15 cellular contexts compared by ENCODE assay signal in genomic region chr4:92447265-92447905, GRCh38.
DNase-seq lines count a peak whose midpoint lies in the region; ATAC-seq, FAIRE-seq and TF ChIP-seq lines count a peak whose summit lies in the region.
"Had no signal": no experiment of that assay in that cellular context is flagged by ENCODE, and none has a peak within 500 bp of the region (broad histone marks: within the 10 kb centered on the region; RNA-seq: fewer than 3 reads in every experiment).

No MANE protein-coding gene starts in this region.

- no peak for TF ChIP-seq RAD21 in H1 (IDR thresholded peaks at IDR 0.05 in 1 of 2, conservative IDR thresholded peaks at IDR 0.05 in 1 of 2; ENCODE audit: low read depth in 2 of 2, low read length in 2 of 2)

- peak overlapping the region; percentile 27 to 77; a peak in 3 of 4 replicates for H3K4me2 ChIP-seq in H1 (ENCODE audit: insufficient read depth in 1 of 2, low read depth in 2 of 2, low read length in 2 of 2)
- H3K4me2 ChIP-seq: PC-9 had no signal

- 88% methylated on average over 1 of the region's 1 CpG; no CpG with 5 or more reads in 1 of the 2 experiments for WGBS in H1 (ENCODE audit: extremely low coverage in 1 of 2, insufficient coverage in 1 of 2, insufficient read length in 1 of 2, insufficient replicate concordance in 2 of 2, low coverage in 1 of 2, low lambda C conversion rate in 2 of 2, missing lambda C conversion rate in 1 of 2), 2 experiments

- H2BK12ac ChIP-seq in H1 (ENCODE audit: low read depth, low read length): no peak overlapping the region

- H3K27me3 ChIP-seq in HUES48 (ENCODE audit: control insufficient read depth, insufficient read depth, low read length) (no peaks in the 10 kb centered on the region), H1 (replicated peaks in 1 of 4; ENCODE audit: control insufficient read depth in 3 of 4, extremely low read depth in 1 of 4, insufficient read depth in 3 of 4, low read length in 3 of 4) (no peaks in the 10 kb centered on the region), left lung (no peaks in the 10 kb centered on the region)

- H3K4me3 ChIP-seq in HUES48 (ENCODE audit: low read depth, low read length) (no peak overlapping the region; the same call in 1 of the 2 replicates), H1 (ENCODE audit: extremely low read depth in 1 of 4, insufficient read depth in 2 of 4, low read depth in 3 of 4, low read length in 4 of 4) (peak overlapping the region in 1 of 4 experiments; percentile 66; a peak in 2 of 8 replicates), left lung (no peak overlapping the region)
- H3K4me3 ChIP-seq: PC-9 had no signal

- H2AK5ac ChIP-seq in H1 (ENCODE audit: low read depth, low read length): no peak overlapping the region

- H3K4me1 ChIP-seq in HUES48 (ENCODE audit: control insufficient read depth, insufficient read depth, low read length): peaks cover 61% of the 10 kb centered on the region
- peaks cover 0 to 36% (median 13%) of the 10 kb centered on the region in 4 experiments; a peak in 6 of 7 replicates for H3K4me1 ChIP-seq in H1 (replicated peaks in 1 of 4; ENCODE audit: control insufficient read depth in 3 of 4, insufficient read depth in 4 of 4, low read length in 3 of 4)
- H3K4me1 ChIP-seq in left lung: no peaks in the 10 kb centered on the region

- H3K14ac ChIP-seq in H1 (ENCODE audit: insufficient read length): no peak overlapping the region

- POLR2A ChIA-PET in H1 (lab: Charles Lee; ENCODE audit: partially characterized antibody): interaction anchor here (0.7 to 3.6 kb wide), 20 partner anchors 9 to 1122 kb away, joined by 3 to 26 read pairs (median 4); partner anchors contain the start of gene GRID2

- no peak overlapping the region for H3K18ac ChIP-seq in H1 (ENCODE audit: extremely low read depth, low read length)

- peak; percentile 0 for DNase-seq in NCI-H345 (lab: John Stamatoyannopoulos, UW)
- no peak for DNase-seq in NCI-H345 treated with DMSO at 0.1 percent for 48 hours (lab: John Stamatoyannopoulos, UW; ENCODE audit: unreplicated experiment)
- DNase-seq in H1 (ENCODE audit: low read depth in 1 of 2, low spot score in 2 of 2): no peak
- no peak for DNase-seq in left lung
- DNase-seq in activated naive CD4-positive, alpha-beta T cell treated with Interleukin-2 at 50 U/mL for 16 hours: no peak
- no peak for DNase-seq in kidney tubule cell (ENCODE audit: low spot score)
- DNase-seq: CD4-positive, alpha-beta memory T cell; H7; NCI-H1105; NCI-H1694; NCI-H510A; PC-9 had no signal

- no peak overlapping the region for H2BK5ac ChIP-seq in H1 (ENCODE audit: low read depth, low read length)

- TF ChIP-seq CTCF in H1 (IDR thresholded peaks at IDR 0.05; ENCODE audit: control extremely low read depth in 1 of 3, insufficient read depth in 1 of 3, low read depth in 1 of 3, low read length in 3 of 3): no peak
- no peak for TF ChIP-seq CTCF in left lung (IDR thresholded peaks at IDR 0.05)

- no peak overlapping the region for H3K56ac ChIP-seq in H1 (replicated peaks; ENCODE audit: insufficient read length, low read depth, low read length)

- H3K79me2 ChIP-seq in H1 (ENCODE audit: control insufficient read depth in 1 of 2, insufficient read depth in 2 of 2, low read length in 2 of 2): peaks cover 49 to 94% of the 10 kb centered on the region in 2 experiments

- CTCF ChIA-PET in H1 (lab: Charles Lee; ENCODE audit: partially characterized antibody): interaction anchor here (1.5 kb wide), 1 partner anchor 62 kb away, joined by 3 read pairs; no protein-coding TSS in a partner anchor

- H3K9me3 ChIP-seq in HUES48 (ENCODE audit: control insufficient read depth, insufficient read depth, low read length): no peaks in the 10 kb centered on the region
- no peaks in the 10 kb centered on the region for H3K9me3 ChIP-seq in H1 (ENCODE audit: insufficient read depth in 2 of 2, low read depth in 1 of 2, low read length in 1 of 2)
- H3K9me3 ChIP-seq in left lung: no peaks in the 10 kb centered on the region

- peaks cover 7 to 15% of the 10 kb centered on the region in 2 experiments for H4K20me1 ChIP-seq in H1 (replicated peaks in 1 of 2; ENCODE audit: control insufficient read depth in 1 of 2, insufficient read depth in 2 of 2, low read length in 2 of 2)

- TF ChIP-seq POLR2A in H1 (IDR thresholded peaks at IDR 0.05; ENCODE audit: control extremely low read depth in 1 of 2, low read depth in 2 of 2, low read length in 2 of 2): no peak

- H2BK120ac ChIP-seq in H1 (replicated peaks; ENCODE audit: low read depth, low read length): no peak overlapping the region

- no peak overlapping the region for H2AFZ ChIP-seq in H1 (ENCODE audit: low read length)
- H2AFZ ChIP-seq: PC-9 had no signal

- H4K8ac ChIP-seq in H1 (ENCODE audit: extremely low read depth, insufficient read depth, low read length): no peak overlapping the region

- peaks cover 31% of the 10 kb centered on the region for H3K36me3 ChIP-seq in HUES48 (ENCODE audit: control insufficient read depth, insufficient read depth, low read length)
- peaks cover 0 to 26% (median 2%) of the 10 kb centered on the region in 4 experiments; a peak in 2 of 8 replicates for H3K36me3 ChIP-seq in H1 (ENCODE audit: control insufficient read depth in 2 of 4, insufficient read depth in 4 of 4, low read length in 3 of 4)
- H3K36me3 ChIP-seq in left lung: no peaks in the 10 kb centered on the region

- H3K23ac ChIP-seq in H1 (ENCODE audit: insufficient read length): no peak overlapping the region

- H4K91ac ChIP-seq in H1 (replicated peaks; ENCODE audit: insufficient read length, low read length): no peak overlapping the region

- FAIRE-seq in H1 (lab: Jason Lieb, UNC): peak; percentile 32
- FAIRE-seq: D721Med had no signal

- H3K9ac ChIP-seq in HUES48 (ENCODE audit: low read depth, low read length): no peak overlapping the region
- H3K9ac ChIP-seq in H1 (replicated peaks in 1 of 4; ENCODE audit: extremely low read depth in 1 of 4, low read depth in 3 of 4, low read length in 3 of 4): no peak overlapping the region

- no peak overlapping the region for H2BK15ac ChIP-seq in H1 (ENCODE audit: low read length)

- no peaks in the 10 kb centered on the region for H3K79me1 ChIP-seq in H1 (ENCODE audit: low read depth, low read length)

- no peak overlapping the region for H4K5ac ChIP-seq in H1 (ENCODE audit: insufficient read length, low read depth, low read length)

- TF ChIP-seq EP300 in H1 (IDR thresholded peaks at IDR 0.05; ENCODE audit: borderline replicate concordance in 1 of 2, low read depth in 2 of 2, low read length in 2 of 2): no peak

- intact Hi-C loops in left lung (cut with DNase I): no loop called here

- peak; percentile 44 for ATAC-seq in left lung
- ATAC-seq in GM21717 (IDR thresholded peaks at IDR 0.05; ENCODE audit: unreplicated experiment): no peak

- H3K23me2 ChIP-seq in H1 (ENCODE audit: low read depth, low read length): no peaks in the 10 kb centered on the region

- H3K27ac ChIP-seq in HUES48 (ENCODE audit: low read depth, low read length) (peak overlapping the region; percentile 55), H1 (ENCODE audit: low read depth, low read length) (no peak overlapping the region), left lung (no peak overlapping the region)
- H3K27ac ChIP-seq: PC-9 had no signal

- H3K4ac ChIP-seq in H1 (replicated peaks; ENCODE audit: insufficient read length, low read depth, low read length): no peak overlapping the region

- no peak overlapping the region for H2BK20ac ChIP-seq in H1 (ENCODE audit: low read length)

TF ChIP-seq in H1, 55 proteins besides CTCF, POLR2A, EP300 and RAD21:
- TF ChIP-seq JUND (IDR thresholded peaks at IDR 0.05; ENCODE audit: low read length): no peak
- no peak for TF ChIP-seq HDAC6 (IDR thresholded peaks at IDR 0.05; ENCODE audit: low read depth, low read length)
- TF ChIP-seq GTF2F1 (IDR thresholded peaks at IDR 0.05; ENCODE audit: borderline replicate concordance, low read depth, low read length): no peak
- TF ChIP-seq NRF1 (IDR thresholded peaks at IDR 0.05; ENCODE audit: low read depth, low read length): no peak
- no peak for TF ChIP-seq TBP (IDR thresholded peaks at IDR 0.05; ENCODE audit: low read depth, low read length)
- TF ChIP-seq MAFK (IDR thresholded peaks at IDR 0.05; ENCODE audit: low read depth, low read length): no peak
- no peak for TF ChIP-seq CBX5 (IDR thresholded peaks at IDR 0.05; ENCODE audit: low read depth, low read length)
- no peak for TF ChIP-seq SP2 (IDR thresholded peaks at IDR 0.05; ENCODE audit: low read length)
- no peak for TF ChIP-seq SP1 (IDR thresholded peaks at IDR 0.05; ENCODE audit: low read depth, low read length)
- no peak for TF ChIP-seq EZH2 (IDR thresholded peaks at IDR 0.05; ENCODE audit: low read depth, low read length, severe bottlenecking)
- TF ChIP-seq CTBP2 (IDR thresholded peaks at IDR 0.05; ENCODE audit: borderline replicate concordance, insufficient read depth, insufficient read length, low read length): no peak
- TF ChIP-seq HDAC2 (IDR thresholded peaks at IDR 0.05; ENCODE audit: borderline replicate concordance in 1 of 2, low read depth in 2 of 2, low read length in 2 of 2): no peak
- no peak for TF ChIP-seq ATF3 (IDR thresholded peaks at IDR 0.05; ENCODE audit: insufficient read depth, low read depth, low read length)
- TF ChIP-seq RBBP5 (IDR thresholded peaks at IDR 0.05; ENCODE audit: borderline replicate concordance, low read depth, low read length): no peak
- TF ChIP-seq, protein P1, sequence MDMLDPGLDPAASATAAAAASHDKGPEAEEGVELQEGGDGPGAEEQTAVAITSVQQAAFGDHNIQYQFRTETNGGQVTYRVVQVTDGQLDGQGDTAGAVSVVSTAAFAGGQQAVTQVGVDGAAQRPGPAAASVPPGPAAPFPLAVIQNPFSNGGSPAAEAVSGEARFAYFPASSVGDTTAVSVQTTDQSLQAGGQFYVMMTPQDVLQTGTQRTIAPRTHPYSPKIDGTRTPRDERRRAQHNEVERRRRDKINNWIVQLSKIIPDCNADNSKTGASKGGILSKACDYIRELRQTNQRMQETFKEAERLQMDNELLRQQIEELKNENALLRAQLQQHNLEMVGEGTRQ (IDR thresholded peaks at IDR 0.05; ENCODE audit: low read length): no peak
